23 cellular contexts compared by ENCODE assay signal in the genomic region with DNA sequence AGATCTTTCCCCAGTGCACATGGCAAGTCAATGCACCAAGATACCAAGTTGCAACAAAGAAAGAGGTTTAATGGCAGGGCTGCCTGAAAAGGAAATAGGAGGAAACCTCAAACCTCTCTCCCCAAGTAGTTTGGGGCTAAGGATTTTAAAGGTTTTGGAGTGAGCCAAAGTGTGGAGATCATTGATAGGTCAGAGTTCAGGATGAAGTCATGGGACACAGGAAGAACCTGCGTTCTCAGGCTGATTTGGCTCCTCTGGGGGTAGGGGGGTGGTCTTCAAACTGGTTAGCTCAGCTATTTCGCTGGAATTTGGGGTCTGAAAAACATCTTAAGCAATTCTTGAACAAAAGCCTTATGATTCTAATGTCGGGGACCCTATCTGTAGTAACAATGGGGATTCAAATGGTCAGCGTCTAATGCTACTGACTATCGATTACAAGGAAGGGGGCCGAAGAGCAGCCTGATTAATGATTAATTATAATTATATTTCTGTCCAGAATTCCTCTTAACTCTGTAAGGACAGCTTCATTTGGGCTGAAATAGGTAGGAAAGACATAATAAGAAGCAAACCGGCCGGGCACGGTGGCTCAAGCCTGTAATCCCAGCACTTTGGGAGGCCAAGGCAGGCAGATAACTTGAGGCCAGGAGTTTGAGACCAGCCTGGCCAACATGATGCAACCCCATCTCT. TPM values are rescaled to one million over a fixed set of nuclear protein-coding genes. Genes with fewer than 3 reads are reported as not detected.
DNase-seq lines count a peak whose midpoint lies in the region; ATAC-seq, FAIRE-seq and TF ChIP-seq lines count a peak whose summit lies in the region.
"Had no signal": no experiment of that assay in that cellular context is flagged by ENCODE, and none has a peak within 500 bp of the region (broad histone marks: within the 10 kb centered on the region; RNA-seq: fewer than 3 reads in every experiment).

No MANE protein-coding gene starts in this region.

- POLR2A ChIA-PET in HepG2 (lab: Yijun Ruan, JAX): no interaction called here
- POLR2A ChIA-PET in activated CD4-positive, alpha-beta memory T cell treated with anti-CD3 and anti-CD28 coated beads for 36 hours (lab: Charles Lee): no interaction called here

- H3K9me3 Mint-ChIP-seq in activated CD4-positive, alpha-beta memory T cell treated with anti-CD3 and anti-CD28 coated beads for 36 hours: no peaks in the 10 kb centered on the region
- H3K9me3 Mint-ChIP-seq: CD8-positive, alpha-beta T cell; IgD-negative memory B cell had no signal

- FAIRE-seq in HepG2 (lab: Jason Lieb, UNC) (no peak), urothelium cell line (lab: Jason Lieb, UNC) (peak; percentile 56)
- FAIRE-seq: A549, GM19239 had no signal

- peaks cover 2% of the 10 kb centered on the region for H3K4me1 Mint-ChIP-seq in activated CD4-positive, alpha-beta memory T cell treated with anti-CD3 and anti-CD28 coated beads for 36 hours (ENCODE audit: low read depth)

- no peak overlapping the region for H3K4me3 Mint-ChIP-seq in activated CD4-positive, alpha-beta memory T cell treated with anti-CD3 and anti-CD28 coated beads for 36 hours
- H3K4me3 Mint-ChIP-seq: CD8-positive, alpha-beta T cell; IgD-negative memory B cell had no signal

- H3K27ac Mint-ChIP-seq in activated CD4-positive, alpha-beta memory T cell treated with anti-CD3 and anti-CD28 coated beads for 36 hours: no peak overlapping the region
- H3K27ac Mint-ChIP-seq: CD8-positive, alpha-beta T cell; IgD-negative memory B cell had no signal

- TF ChIP-seq RAD21 in HepG2 (CRISPR knock-in tag; IDR thresholded peaks at IDR 0.05): no peak

- H3K27ac ChIP-seq in right lobe of liver (no peak overlapping the region), HepG2 (ENCODE audit: extremely low read length, insufficient read depth, low read length) (no peak overlapping the region)
- H3K27ac ChIP-seq: 22Rv1, A549, HL-60 had no signal

- BruUV-seq in HepG2 (replicated peaks; lab: Mats Ljungman, UMichigan): no TSS peak

- H3K36me3 Mint-ChIP-seq in activated CD4-positive, alpha-beta memory T cell treated with anti-CD3 and anti-CD28 coated beads for 36 hours: peaks cover 2% of the 10 kb centered on the region
- H3K36me3 Mint-ChIP-seq: CD8-positive, alpha-beta T cell; IgD-negative memory B cell had no signal

- H2AFZ ChIP-seq in HepG2 (ENCODE audit: low read length): no peak overlapping the region

- no peaks in the 10 kb centered on the region for H3K27me3 ChIP-seq in right lobe of liver
- no peaks in the 10 kb centered on the region; a peak in 1 of 5 replicates for H3K27me3 ChIP-seq in HepG2 (ENCODE audit: control insufficient read depth in 1 of 2, insufficient read depth in 2 of 2, low read length in 2 of 2)

- H3K4me2 ChIP-seq in HepG2 (ENCODE audit: low read depth, low read length): no peak overlapping the region
- H3K4me2 ChIP-seq: A549 had no signal

- H3K36me3 ChIP-seq in right lobe of liver (no peaks in the 10 kb centered on the region), HepG2 (replicated peaks in 1 of 2; ENCODE audit: control insufficient read depth in 1 of 2, insufficient read depth in 2 of 2, low read length in 2 of 2) (no peaks in the 10 kb centered on the region)
- H3K36me3 ChIP-seq: HAP-1 had no signal

- peaks cover 2% of the 10 kb centered on the region for H3K27me3 Mint-ChIP-seq in activated CD4-positive, alpha-beta memory T cell treated with anti-CD3 and anti-CD28 coated beads for 36 hours

- H3K4me1 ChIP-seq in right lobe of liver (peaks cover 0 to 10% (median 1%) of the 10 kb centered on the region in 4 donors), HepG2 (ENCODE audit: insufficient read depth, low read length) (no peaks in the 10 kb centered on the region)
- H3K4me1 ChIP-seq: A549, HAP-1 had no signal

- no peak overlapping the region for H3K9ac ChIP-seq in HepG2 (ENCODE audit: insufficient read depth, low read depth, low read length)

- TF ChIP-seq EP300 in HepG2 (IDR thresholded peaks at IDR 0.05; ENCODE audit: low read depth in 2 of 2, low read length in 2 of 2) (no peak), HepG2 (CRISPR knock-in tag; IDR thresholded peaks at IDR 0.05; ENCODE audit: borderline replicate concordance) (no peak)

- TF ChIP-seq POLR2A in right lobe of liver (IDR thresholded peaks at IDR 0.05) (no peak), HepG2 (IDR thresholded peaks at IDR 0.05; ENCODE audit: insufficient read depth in 1 of 2, low read depth in 2 of 2, low read length in 2 of 2) (no peak), NB4 (IDR thresholded peaks at IDR 0.05; ENCODE audit: extremely low read depth, insufficient read length) (no peak)

- H3K9me3 ChIP-seq in right lobe of liver (no peaks in the 10 kb centered on the region), HepG2 (ENCODE audit: low read length) (no peaks in the 10 kb centered on the region)
- H3K9me3 ChIP-seq: A549, HAP-1 had no signal

- H3K4me3 ChIP-seq in right lobe of liver: peak overlapping the region in 1 of 3 donors; percentile 28
- H3K4me3 ChIP-seq in HepG2 (replicated peaks in 1 of 3; ENCODE audit: insufficient read depth in 1 of 3, low read depth in 2 of 3, low read length in 3 of 3): no peak overlapping the region
- no peak overlapping the region for H3K4me3 ChIP-seq in NB4 (ENCODE audit: low read depth, low read length)
- H3K4me3 ChIP-seq: A549, HAP-1 had no signal

- CTCF ChIA-PET in HepG2 (lab: Yijun Ruan, JAX; ENCODE audit: low intra/inter-chr PET ratio, low total read pairs): no interaction called here
- CTCF ChIA-PET in activated CD4-positive, alpha-beta memory T cell treated with anti-CD3 and anti-CD28 coated beads for 36 hours (lab: Charles Lee): no interaction called here

- no peak for TF ChIP-seq CTCF in right lobe of liver (IDR thresholded peaks at IDR 0.05)
- TF ChIP-seq CTCF in HepG2 (CRISPR knock-in tag; IDR thresholded peaks at IDR 0.05): no peak
- TF ChIP-seq CTCF in NB4 (IDR thresholded peaks at IDR 0.05; ENCODE audit: low read depth, low read length): no peak

- intact Hi-C loops in right lobe of liver (cut with DNase I) (no loop called here), HepG2 (cut with micrococcal nuclease; ENCODE audit: unreplicated experiment) (no loop called here)
- intact Hi-C loops in activated CD4-positive, alpha-beta memory T cell treated with anti-CD3 and anti-CD28 coated beads for 36 hours (cut with micrococcal nuclease): no loop called here

- no peaks in the 10 kb centered on the region for H3K79me2 ChIP-seq in HepG2 (ENCODE audit: insufficient read depth, low read length)

- no peaks in the 10 kb centered on the region for H4K20me1 ChIP-seq in HepG2 (ENCODE audit: insufficient read depth, low read length)

- ATAC-seq in right lobe of liver (peak; percentile 52 to 87 (median 81)), HepG2 (no peak)
- ATAC-seq: A549; CD8-positive, alpha-beta T cell had no signal

- in situ Hi-C loops in HepG2 (cut with HindIII; ENCODE audit: extremely low pct_ligation_motif_present, low pct_unique_long_range_greater_than_20kb): no loop called here

- DNase-seq in right lobe of liver: no peak
- no peak for DNase-seq in HepG2 (ENCODE audit: low spot score)
- peak; percentile 18 for DNase-seq in NB4 (ENCODE audit: low read depth)
- DNase-seq in left kidney (ENCODE audit: low read depth, low spot score): peak; percentile 2
- no peak for DNase-seq in urothelium cell line (ENCODE audit: low spot score)
- DNase-seq in HuH-7.5 (ENCODE audit: low spot score): no peak
- DNase-seq in epidermal melanocyte (ENCODE audit: insufficient read length, low spot score): no peak
- DNase-seq in activated CD4-positive, alpha-beta memory T cell treated with anti-CD3 and anti-CD28 coated beads for 36 hours: no peak
- DNase-seq: AML-193; Calu3; CD8-positive, alpha-beta T cell; DMS79 treated with DMSO at 0.1 percent for 48 hours; GF-D8; GOT3; KG1 had no signal

- WGBS in right lobe of liver (ENCODE audit: insufficient coverage, low coverage, low lambda C conversion rate, missing lambda C conversion rate): 21% methylated on average over 8 of the region's 9 CpGs
- WGBS in HepG2 (ENCODE audit: low lambda C conversion rate): 8% methylated on average over 9 of the region's 9 CpGs

RNA-seq across cellular contexts. Expression of a gene that starts 31.4 kb away (rescaled TPM):
- total RNA-seq in right lobe of liver (not detected), HepG2 (2016; rRNA removed; fragmentation: Illumina TruSeq; extraction: Trizol) (not detected in 2 replicates)
- not detected in 2 replicates for total RNA-seq in HepG2 (2016; cell fraction: cytosol; rRNA removed; fragmentation: Illumina TruSeq; extraction: Trizol; ENCODE audit: low read depth)
- total RNA-seq in HepG2 (2016; cell fraction: insoluble cytoplasmic fraction; rRNA removed; fragmentation: Illumina TruSeq; extraction: Trizol): not detected in 2 replicates
- not detected in 2 replicates for total RNA-seq in HepG2 (2016; cell fraction: membrane; rRNA removed; fragmentation: Illumina TruSeq; extraction: Trizol)
- total RNA-seq in HepG2 (2016; cell fraction: nucleus; rRNA removed; fragmentation: Illumina TruSeq; extraction: Trizol): not detected in 2 replicates
- polyA plus RNA-seq in HepG2 (2011; rRNA removed): not detected in 2 replicates
- polyA plus RNA-seq in HepG2 (2011; cell fraction: cytosol; rRNA removed): not detected in 2 replicates
- not detected in 2 replicates for polyA plus RNA-seq in HepG2 (2011; cell fraction: nucleus; rRNA removed)
- polyA plus RNA-seq in HepG2 (2012): not detected in 2 replicates
- polyA plus RNA-seq in HepG2 (2016; cell fraction: cytosol; fragmentation: Illumina TruSeq; extraction: Trizol; ENCODE audit: low read depth): not detected in 2 replicates
- polyA plus RNA-seq in HepG2 (2016; cell fraction: insoluble cytoplasmic fraction; fragmentation: Illumina TruSeq; extraction: Trizol; ENCODE audit: low read depth): not detected in 2 replicates
- polyA plus RNA-seq in HepG2 (2016; cell fraction: membrane; fragmentation: Illumina TruSeq; extraction: Trizol; ENCODE audit: low read depth): not detected in 2 replicates
- not detected in 2 replicates for polyA plus RNA-seq in HepG2 (2016; cell fraction: nucleus; fragmentation: Illumina TruSeq; extraction: Trizol; ENCODE audit: insufficient read depth, low read depth)
- polyA minus RNA-seq in HepG2 (2011; rRNA and poly(A)+ RNA removed; ENCODE audit: low replicate concordance): 0.30 TPM in 1 of 2 replicates, not detected in the other
- not detected in 2 replicates for polyA minus RNA-seq in HepG2 (2011; cell fraction: cytosol; rRNA and poly(A)+ RNA removed)
- polyA minus RNA-seq in HepG2 (2011; cell fraction: nucleus; rRNA and poly(A)+ RNA removed): not detected in 2 replicates
- total RNA-seq in activated CD4-positive, alpha-beta memory T cell treated with anti-CD3 and anti-CD28 coated beads for 36 hours: not detected
- total RNA-seq: Calu3; CD8-positive, alpha-beta T cell; HT1080 had no signal
- polyA plus RNA-seq: BJ had no signal

RNA-seq across cellular contexts. Expression of a gene that starts 40.5 kb away (rescaled TPM):
- 1 to 10 TPM in 3 of 6 experiments, under 1 TPM in 3; 0.42 to 3.1 (median 0.99) TPM for total RNA-seq in right lobe of liver
- not detected in 2 replicates for total RNA-seq in HepG2 (2016; rRNA removed; fragmentation: Illumina TruSeq; extraction: Trizol)
- total RNA-seq in HepG2 (2016; cell fraction: cytosol; rRNA removed; fragmentation: Illumina TruSeq; extraction: Trizol; ENCODE audit: low read depth): not detected in 2 replicates
- total RNA-seq in HepG2 (2016; cell fraction: insoluble cytoplasmic fraction; rRNA removed; fragmentation: Illumina TruSeq; extraction: Trizol): not detected in 2 replicates
- not detected in 2 replicates for total RNA-seq in HepG2 (2016; cell fraction: membrane; rRNA removed; fragmentation: Illumina TruSeq; extraction: Trizol)
- not detected in 2 replicates for total RNA-seq in HepG2 (2016; cell fraction: nucleus; rRNA removed; fragmentation: Illumina TruSeq; extraction: Trizol)
- not detected in 2 replicates for polyA plus RNA-seq in HepG2 (2011; rRNA removed)
- polyA plus RNA-seq in HepG2 (2011; cell fraction: cytosol; rRNA removed): not detected in 2 replicates
- polyA plus RNA-seq in HepG2 (2011; cell fraction: nucleus; rRNA removed): not detected in 2 replicates
- not detected in 2 replicates for polyA plus RNA-seq in HepG2 (2012)
- not detected in 2 replicates for polyA plus RNA-seq in HepG2 (2016; cell fraction: cytosol; fragmentation: Illumina TruSeq; extraction: Trizol; ENCODE audit: low read depth)
- polyA plus RNA-seq in HepG2 (2016; cell fraction: insoluble cytoplasmic fraction; fragmentation: Illumina TruSeq; extraction: Trizol; ENCODE audit: low read depth): not detected in 2 replicates
- not detected in 2 replicates for polyA plus RNA-seq in HepG2 (2016; cell fraction: membrane; fragmentation: Illumina TruSeq; extraction: Trizol; ENCODE audit: low read depth)
- not detected in 2 replicates for polyA plus RNA-seq in HepG2 (2016; cell fraction: nucleus; fragmentation: Illumina TruSeq; extraction: Trizol; ENCODE audit: insufficient read depth, low read depth)
- not detected in 2 replicates for polyA minus RNA-seq in HepG2 (2011; rRNA and poly(A)+ RNA removed; ENCODE audit: low replicate concordance)
- polyA minus RNA-seq in HepG2 (2011; cell fraction: cytosol; rRNA and poly(A)+ RNA removed): not detected in 2 replicates
- polyA minus RNA-seq in HepG2 (2011; cell fraction: nucleus; rRNA and poly(A)+ RNA removed): not detected in 2 replicates
- total RNA-seq in activated CD4-positive, alpha-beta memory T cell treated with anti-CD3 and anti-CD28 coated beads for 36 hours: not detected
- total RNA-seq: Calu3; CD8-positive, alpha-beta T cell; HT1080 had no signal
- polyA plus RNA-seq: BJ, IgD-negative memory B cell had no signal

Comparison
In these comparisons a context has a peak if more than half of its experiments do, and no peak if none do; other contexts are left out.
1. DNase-seq: peak in NB4 (single experiment) and left kidney (single experiment); none in right lobe of liver (0 of 3), HepG2 (single experiment), urothelium cell line (single experiment), HuH-7.5 (single experiment), epidermal melanocyte (single experiment) and activated CD4-positive, alpha-beta memory T cell treated with anti-CD3 and anti-CD28 coated beads for 36 hours (single experiment).